Comparison of ENCODE assay signal across 12 cellular contexts in genomic region chr12:63978519-63978918, GRCh38.
DNase-seq lines count a peak whose midpoint lies in the region.
"Had no signal": no experiment of that assay in that cellular context is flagged by ENCODE, and none has a peak within 500 bp of the region (broad histone marks: within the 10 kb centered on the region; RNA-seq: fewer than 3 reads in every experiment).

No MANE protein-coding gene starts in this region.

- peak; percentile 66 for DNase-seq in ACHN
- peak; percentile 57 for DNase-seq in HS-27A (ENCODE audit: low read depth)
- DNase-seq in amniotic epithelial cell (ENCODE audit: low read depth) = peak; percentile 90
- DNase-seq in glomerular endothelial cell (ENCODE audit: extremely low read depth, low read depth, low spot score) = peak; percentile 47
- no peak for DNase-seq in OCI-M1 (lab: John Stamatoyannopoulos, UW)
- no peak for DNase-seq in stimulated activated CD4-positive, alpha-beta T cell treated with anti-CD3 and anti-CD28 coated beads, Interleukin-15, amount 100 ng/mL, for 24 hours
- DNase-seq in cardiac septum (ENCODE audit: low spot score) = no peak
- no peak for DNase-seq in NCI-H187 treated with DMSO at 0.1 percent for 48 hours (lab: John Stamatoyannopoulos, UW)
- DNase-seq: activated T-cell treated with anti-CD3 and anti-CD28 coated beads, Interleukin-2, amount 50 U/mL, for 4 hours; kidney; NCI-H1092; NCI-H524 had no signal

- in situ Hi-C loops in ACHN (cut with HindIII; ENCODE audit: low pct_ligation_motif_present, low pct_unique_long_range_greater_than_20kb, low sequenced_read_pairs) = no loop called here

- intact Hi-C loops in cardiac septum (cut with DNase I) = no loop called here

Comparison
In these comparisons a context has a peak if more than half of its experiments do, and no peak if none do; other contexts are left out.
1. DNase-seq: peak in ACHN (single experiment), HS-27A (single experiment), amniotic epithelial cell (single experiment) and glomerular endothelial cell (single experiment); none in OCI-M1 (single experiment), stimulated activated CD4-positive, alpha-beta T cell treated with anti-CD3 and anti-CD28 coated beads, Interleukin-15, amount 100 ng/mL, for 24 hours (single experiment), cardiac septum (single experiment) and NCI-H187 treated with DMSO at 0.1 percent for 48 hours (single experiment).